7 cellular contexts compared by ENCODE assay signal in genomic region chr16:19179890-19180490, GRCh38. TPM values are rescaled to one million over a fixed set of nuclear protein-coding genes. Genes with fewer than 3 reads are reported as not detected.
DNase-seq lines count a peak whose midpoint lies in the region; ATAC-seq and TF ChIP-seq lines count a peak whose summit lies in the region.

No MANE protein-coding gene starts in this region.

- H3K27me3 Mint-ChIP-seq in activated B cell treated with CpG ODN at 0.5 μM for 24 hours = no peaks in the 10 kb centered on the region

- H3K36me3 ChIP-seq in neutrophil = no peaks in the 10 kb centered on the region

- no peaks in the 10 kb centered on the region for H3K9me3 ChIP-seq in neutrophil

- intact Hi-C loops in activated B cell treated with CpG ODN at 0.5 μM for 24 hours (cut with micrococcal nuclease) = loop anchor here (2.0 kb wide), 1 partner anchor 93 kb away; no protein-coding TSS in a partner anchor

- POLR2A ChIA-PET in activated B cell treated with CpG ODN at 0.5 μM for 24 hours (lab: Charles Lee) = interaction anchor here (0.7 to 1.3 kb wide), 2 partner anchors 30 to 344 kb away, joined by 3 to 9 read pairs; partner anchors contain the start of gene CCP110

- H3K4me1 ChIP-seq in neutrophil (ENCODE audit: control insufficient read depth in 1 of 2, insufficient read depth in 1 of 2, low read depth in 1 of 2, low read length in 1 of 2) = no peaks in the 10 kb centered on the region

- H3K27me3 ChIP-seq in neutrophil = peaks cover 22% of the 10 kb centered on the region

- H3K27ac ChIP-seq in neutrophil = no peak overlapping the region

- TF ChIP-seq CTCF in GM10266 (IDR thresholded peaks at IDR 0.05; ENCODE audit: control insufficient read depth, insufficient read depth, low read depth, missing control alignments) (peak; percentile 69), activated B cell treated with CpG ODN at 0.5 μM for 24 hours (IDR thresholded peaks at IDR 0.05) (no peak), neutrophil (IDR thresholded peaks at IDR 0.05) (peak; percentile 12)

- H3K4me1 Mint-ChIP-seq in activated B cell treated with CpG ODN at 0.5 μM for 24 hours = peaks cover 13% of the 10 kb centered on the region

- no peaks in the 10 kb centered on the region for H3K9me3 Mint-ChIP-seq in activated B cell treated with CpG ODN at 0.5 μM for 24 hours

- CTCF ChIA-PET in activated B cell treated with CpG ODN at 0.5 μM for 24 hours (lab: Charles Lee) = interaction anchor here (1.0 to 4.2 kb wide), 6 partner anchors 11 to 195 kb away, joined by 3 to 29 read pairs (median 4); no protein-coding TSS in a partner anchor

- peak; percentile 77 for DNase-seq in GM10266 (ENCODE audit: extremely low spot score)
- peak; percentile 63 to 64 for DNase-seq in Kasumi-1 (lab: John Stamatoyannopoulos, UW)
- DNase-seq in activated B cell treated with CpG ODN at 0.5 μM for 24 hours = peak; percentile 29
- peak; percentile 59 for DNase-seq in fibroblast of peridontal ligament (ENCODE audit: extremely low read depth)
- no peak for DNase-seq in NCI-H187 (lab: John Stamatoyannopoulos, UW)

- H3K36me3 Mint-ChIP-seq in activated B cell treated with CpG ODN at 0.5 μM for 24 hours (ENCODE audit: low read depth) = peaks cover 15% of the 10 kb centered on the region

- no peak overlapping the region for H3K4me3 ChIP-seq in neutrophil (ENCODE audit: low read depth in 1 of 2, low read length in 1 of 2)

- H3K27ac Mint-ChIP-seq in activated B cell treated with CpG ODN at 0.5 μM for 24 hours = no peak overlapping the region

- H3K4me3 Mint-ChIP-seq in activated B cell treated with CpG ODN at 0.5 μM for 24 hours = no peak overlapping the region

- ATAC-seq in activated B cell treated with CpG ODN at 0.5 μM for 24 hours (ENCODE audit: low read depth) (peak; percentile 72), HG02840 (IDR thresholded peaks at IDR 0.05; ENCODE audit: low FRiP score, unreplicated experiment) (no peak)

RNA-seq across cellular contexts. Expression of gene SYT17, which starts 11.9 kb away (rescaled TPM):
- 21.2 and 25.4 TPM in 2 replicates for total RNA-seq in activated B cell treated with CpG ODN at 0.5 μM for 24 hours

Comparison
In these comparisons a context has a peak if more than half of its experiments do, and no peak if none do; other contexts are left out.
1. DNase-seq: peak in GM10266 (single experiment), Kasumi-1 (2 of 2), activated B cell treated with CpG ODN at 0.5 μM for 24 hours (single experiment) and fibroblast of peridontal ligament (single experiment); none in NCI-H187 (0 of 2).